ENCODE assay signal across 8 cellular contexts in the genomic region with DNA sequence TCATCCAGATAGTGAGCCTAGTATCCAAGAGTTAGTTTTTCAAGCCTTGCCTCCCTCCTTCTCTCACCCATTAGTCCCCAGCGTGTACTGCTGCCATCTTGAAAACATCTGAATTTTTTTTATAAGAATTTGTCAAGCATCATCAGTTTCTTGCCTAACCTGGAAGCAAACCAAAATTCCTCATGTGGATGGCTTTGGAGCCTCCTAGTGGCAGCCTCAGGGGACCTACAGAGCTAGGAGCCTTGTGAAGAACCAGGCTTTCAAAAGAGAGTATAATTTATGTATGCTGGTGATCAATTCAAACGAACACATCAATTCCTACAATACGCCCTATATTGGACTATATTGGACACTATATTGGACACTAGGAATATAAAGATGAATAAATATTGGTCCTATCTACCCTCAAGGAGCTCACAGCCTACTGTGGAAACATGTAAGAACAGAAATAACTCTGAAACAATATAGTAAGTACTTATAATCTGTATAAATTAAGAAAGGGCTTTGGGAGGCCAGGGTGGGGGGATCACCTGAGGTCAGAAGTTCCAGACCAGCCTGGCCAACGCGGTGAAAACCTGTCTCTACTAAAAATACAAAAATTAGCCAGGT.
DNase-seq lines count a peak whose midpoint lies in the region; ATAC-seq and TF ChIP-seq lines count a peak whose summit lies in the region.

No MANE protein-coding gene starts in this region.

- no peak overlapping the region for H3K4me2 ChIP-seq in OCI-LY1 (ENCODE audit: low read length)
- H3K4me2 ChIP-seq in fibroblast of lung (ENCODE audit: extremely low read depth, insufficient read depth, low read length) = no peak overlapping the region

- H4K20me1 ChIP-seq in OCI-LY1 (ENCODE audit: insufficient read depth, low read length) = no peaks in the 10 kb centered on the region
- no peaks in the 10 kb centered on the region for H4K20me1 ChIP-seq in fibroblast of lung (ENCODE audit: control insufficient read depth, extremely low read depth, insufficient read depth, low read length)

- no peaks in the 10 kb centered on the region for H3K9me2 ChIP-seq in OCI-LY1 (ENCODE audit: low read depth, low read length)

- CTCF ChIA-PET in A673 (lab: Charles Lee) = interaction anchor here (1.0 to 1.7 kb wide), 2 partner anchors 74 to 705 kb away, joined by 3 to 8 read pairs; no protein-coding TSS in a partner anchor

- no peak overlapping the region for H3K4me3 ChIP-seq in A673 (ENCODE audit: low read depth, low read length, poor library complexity, severe bottlenecking)
- no peak overlapping the region for H3K4me3 ChIP-seq in GM06990 (replicated peaks; ENCODE audit: low read depth, low read length)
- H3K4me3 ChIP-seq in OCI-LY1 (ENCODE audit: low read depth, low read length, poor library complexity, severe bottlenecking) = no peak overlapping the region
- H3K4me3 ChIP-seq in fibroblast of lung (replicated peaks in 1 of 4; ENCODE audit: control extremely low read depth in 1 of 4, insufficient read depth in 1 of 4, low read depth in 3 of 4, low read length in 4 of 4) = no peak overlapping the region
- no peak overlapping the region for H3K4me3 ChIP-seq in retinal pigment epithelial cell (ENCODE audit: low read length)

- H3K27ac ChIP-seq in A673 (ENCODE audit: low read depth, low read length, poor library complexity, severe bottlenecking) (no peak overlapping the region), OCI-LY1 (ENCODE audit: low read depth, low read length, poor library complexity, severe bottlenecking) (no peak overlapping the region), fibroblast of lung (ENCODE audit: insufficient read depth, low read length) (no peak overlapping the region)

- intact Hi-C loops in A673 (cut with micrococcal nuclease; ENCODE audit: unreplicated experiment) = loop anchor here (2.0 to 10.0 kb wide), 4 partner anchors 307 to 705 kb away; no protein-coding TSS in a partner anchor

- H3K4me1 ChIP-seq in A673 (ENCODE audit: insufficient read depth, low read length, poor library complexity, severe bottlenecking) (no peaks in the 10 kb centered on the region), OCI-LY1 (ENCODE audit: insufficient read depth, low read length, severe bottlenecking) (no peaks in the 10 kb centered on the region), fibroblast of lung (ENCODE audit: control insufficient read depth, extremely low read depth, insufficient read depth, low read length) (no peaks in the 10 kb centered on the region)

- TF ChIP-seq CTCF in A673 (conservative IDR thresholded peaks at IDR 0.05; ENCODE audit: low read depth, low read length) (peak; percentile 74), GM06990 (IDR thresholded peaks at IDR 0.05; ENCODE audit: insufficient read depth, low read length, poor library complexity, severe bottlenecking) (peak; percentile 54), OCI-LY1 (IDR thresholded peaks at IDR 0.05; ENCODE audit: low read length) (peak; percentile 11; the same call in 1 of the 2 replicates), fibroblast of lung (conservative IDR thresholded peaks at IDR 0.05 in 1 of 2, IDR thresholded peaks at IDR 0.05 in 1 of 2; ENCODE audit: low read depth in 1 of 2, low read length in 2 of 2) (peak; percentile 56 to 88), retinal pigment epithelial cell (conservative IDR thresholded peaks at IDR 0.05; ENCODE audit: low read depth, low read length) (peak; percentile 66)

- H2AFZ ChIP-seq in OCI-LY1 (ENCODE audit: low read length) (no peak overlapping the region), fibroblast of lung (ENCODE audit: low read length) (no peak overlapping the region)

- ATAC-seq in HG02840 (IDR thresholded peaks at IDR 0.05; ENCODE audit: low FRiP score, unreplicated experiment) (no peak), GM18502 (IDR thresholded peaks at IDR 0.05; ENCODE audit: poor library complexity, unreplicated experiment) (no peak)

- H3K79me2 ChIP-seq in OCI-LY1 (ENCODE audit: insufficient read depth, low read length) (no peaks in the 10 kb centered on the region), fibroblast of lung (ENCODE audit: control insufficient read depth, insufficient read depth, low read length) (no peaks in the 10 kb centered on the region)

- no TSS peak for BruUV-seq in A673 (replicated peaks; lab: Mats Ljungman, UMichigan)

- H3K27me3 ChIP-seq in A673 (replicated peaks; ENCODE audit: insufficient read depth, low read depth, low read length, poor library complexity) (no peaks in the 10 kb centered on the region), GM06990 (replicated peaks; ENCODE audit: control insufficient read depth, insufficient read depth, low read length) (no peaks in the 10 kb centered on the region), OCI-LY1 (ENCODE audit: insufficient read depth, low read length) (no peaks in the 10 kb centered on the region), fibroblast of lung (ENCODE audit: control insufficient read depth, insufficient read depth, low read length) (no peaks in the 10 kb centered on the region)

- H3F3A ChIP-seq in OCI-LY1 (ENCODE audit: insufficient read depth, low read length) = no peaks in the 10 kb centered on the region

- no peaks in the 10 kb centered on the region for H3K36me3 ChIP-seq in A673 (ENCODE audit: insufficient read depth, low read length, poor library complexity, severe bottlenecking)
- no peaks in the 10 kb centered on the region for H3K36me3 ChIP-seq in GM06990 (ENCODE audit: control insufficient read depth, insufficient read depth, low read length)
- H3K36me3 ChIP-seq in OCI-LY1 (ENCODE audit: insufficient read depth, low read length) = no peaks in the 10 kb centered on the region
- no peaks in the 10 kb centered on the region for H3K36me3 ChIP-seq in fibroblast of lung (ENCODE audit: control insufficient read depth, insufficient read depth, low read length)

- H3K9me3 ChIP-seq in A673 (ENCODE audit: low read depth, low read length, poor library complexity, severe bottlenecking) (no peaks in the 10 kb centered on the region), OCI-LY1 (ENCODE audit: low read length) (no peaks in the 10 kb centered on the region), fibroblast of lung (ENCODE audit: control insufficient read depth, insufficient read depth, low read depth, low read length) (no peaks in the 10 kb centered on the region)

- DNase-seq in A673 (ENCODE audit: low spot score) = peak; percentile 67
- DNase-seq in GM06990 (ENCODE audit: extremely low read depth, insufficient read length) = no peak
- peak; percentile 2 to 78 for DNase-seq in fibroblast of lung (ENCODE audit: low read depth in 2 of 2)
- no peak for DNase-seq in retinal pigment epithelial cell (ENCODE audit: low read depth)
- no peak for DNase-seq in NOMO-1 treated with DMSO at 0.1 percent for 48 hours (lab: John Stamatoyannopoulos, UW; ENCODE audit: unreplicated experiment)

- H3K9ac ChIP-seq in OCI-LY1 (ENCODE audit: low read length) = no peak overlapping the region
- no peak overlapping the region for H3K9ac ChIP-seq in fibroblast of lung (ENCODE audit: insufficient read depth, low read length)

- POLR2A ChIA-PET in A673 (lab: Charles Lee; ENCODE audit: low non-redundant PET) = no interaction called here

Comparison
In these comparisons a context has a peak if more than half of its experiments do, and no peak if none do; other contexts are left out.
1. DNase-seq: peak in A673 (single experiment) and fibroblast of lung (2 of 2); none in GM06990 (single experiment), retinal pigment epithelial cell (single experiment) and NOMO-1 treated with DMSO at 0.1 percent for 48 hours (single experiment).
2. CTCF ChIP-seq: peak in every context shown above with its lines; median percentile 74 in A673; 72 in fibroblast of lung; 66 in retinal pigment epithelial cell; 54 in GM06990; 11 in OCI-LY1.